In the genomic region with DNA sequence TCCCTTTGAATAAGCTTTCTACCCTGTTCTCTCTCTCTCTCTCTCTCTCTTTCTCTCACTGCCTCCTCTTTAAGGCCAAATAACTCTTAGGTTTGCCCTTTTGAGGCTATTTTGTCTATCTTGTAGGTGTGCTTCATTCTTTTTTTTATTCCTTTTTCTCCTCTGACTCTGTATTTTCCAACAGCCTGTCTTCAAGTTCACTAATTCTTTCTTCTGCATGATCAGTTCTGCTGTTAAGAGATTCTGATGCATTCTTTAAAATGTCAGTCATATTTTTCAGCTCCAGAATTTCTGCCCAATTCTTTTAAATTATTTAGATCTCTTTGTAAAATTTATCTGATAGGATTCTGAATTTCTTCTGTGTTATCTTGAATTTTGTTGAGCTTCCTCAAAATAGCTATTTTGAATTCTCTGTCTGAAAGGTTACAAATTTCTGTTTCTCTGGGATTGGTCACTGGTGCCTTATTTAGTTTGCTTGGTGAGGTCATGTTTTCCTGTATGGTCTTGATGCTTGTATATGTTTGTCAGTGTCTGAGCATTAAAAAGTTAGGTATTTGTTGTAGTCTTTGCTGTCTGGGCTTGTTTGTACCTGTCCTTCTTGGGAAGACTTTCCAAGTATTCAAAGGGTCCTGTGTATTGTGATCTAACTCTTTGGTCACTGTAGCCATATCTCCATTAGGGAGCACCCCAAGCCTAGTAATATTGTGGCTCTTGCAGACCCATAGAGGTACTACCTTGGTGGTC, we compare ENCODE assay signal across 23 cellular contexts. TPM values are rescaled to one million over a fixed set of nuclear protein-coding genes. Genes with fewer than 3 reads are reported as not detected.
DNase-seq lines count a peak whose midpoint lies in the region; ATAC-seq and TF ChIP-seq lines count a peak whose summit lies in the region.
"Had no signal": no experiment of that assay in that cellular context is flagged by ENCODE, and none has a peak within 500 bp of the region (broad histone marks: within the 10 kb centered on the region; RNA-seq: fewer than 3 reads in every experiment).

No MANE protein-coding gene starts in this region.

- no peaks in the 10 kb centered on the region for H3K27me3 ChIP-seq in breast epithelium
- H3K27me3 ChIP-seq in OCI-LY3 (ENCODE audit: low read depth, low read length) = no peaks in the 10 kb centered on the region
- peaks cover 0 to 13% (median 0%) of the 10 kb centered on the region in 9 donors for H3K27me3 ChIP-seq in heart left ventricle
- H3K27me3 ChIP-seq: BLaER1 had no signal

- H3K4me3 Mint-ChIP-seq in MCF 10A (ENCODE audit: unreplicated experiment) = no peak overlapping the region
- H3K4me3 Mint-ChIP-seq: H9 had no signal

- no peak for TF ChIP-seq CTCF in MCF 10A (IDR thresholded peaks at IDR 0.05; ENCODE audit: unreplicated experiment)
- TF ChIP-seq CTCF in breast epithelium (IDR thresholded peaks at IDR 0.05) = no peak
- no peak for TF ChIP-seq CTCF in OCI-LY3 (IDR thresholded peaks at IDR 0.05; ENCODE audit: low read depth, low read length)
- no peak for TF ChIP-seq CTCF in epithelial cell of esophagus (IDR thresholded peaks at IDR 0.05; ENCODE audit: insufficient read depth, low read depth, low read length, missing control alignments)
- TF ChIP-seq CTCF in heart left ventricle (IDR thresholded peaks at IDR 0.05) = no peak

- H3K4me1 Mint-ChIP-seq in MCF 10A (ENCODE audit: insufficient read depth, unreplicated experiment) = peaks cover 6% of the 10 kb centered on the region
- H3K4me1 Mint-ChIP-seq: CD4-positive, CD25-positive, alpha-beta regulatory T cell; H9 had no signal

- no peak for ATAC-seq in heart left ventricle
- no peak for ATAC-seq in HG02759 (IDR thresholded peaks at IDR 0.05; ENCODE audit: unreplicated experiment)

- H3K4me1 ChIP-seq in breast epithelium (no peaks in the 10 kb centered on the region), OCI-LY3 (ENCODE audit: low read length) (peaks cover 24% of the 10 kb centered on the region), heart left ventricle (no peaks in the 10 kb centered on the region)
- H3K4me1 ChIP-seq: SJSA1 had no signal

- no peak overlapping the region for H2AFZ ChIP-seq in OCI-LY3 (ENCODE audit: low read depth, low read length)
- H2AFZ ChIP-seq: GM23248 had no signal

- H3K9me3 ChIP-seq in breast epithelium (peaks cover 7% of the 10 kb centered on the region in 2 donors), OCI-LY3 (ENCODE audit: insufficient read depth, low read length) (no peaks in the 10 kb centered on the region), heart left ventricle (peaks cover 0 to 12% (median 0%) of the 10 kb centered on the region in 12 donors)
- H3K9me3 ChIP-seq: SJSA1 had no signal

- H3K27ac ChIP-seq in breast epithelium = no peak overlapping the region
- H3K27ac ChIP-seq in OCI-LY3 (ENCODE audit: low read length) = no peak overlapping the region
- no peak overlapping the region for H3K27ac ChIP-seq in heart left ventricle
- H3K27ac ChIP-seq: BLaER1, GM23248, SJSA1 had no signal

- TF ChIP-seq POLR2A in breast epithelium (IDR thresholded peaks at IDR 0.05) = no peak
- no peak for TF ChIP-seq POLR2A in heart left ventricle (IDR thresholded peaks at IDR 0.05)

- H3K36me3 Mint-ChIP-seq in MCF 10A (ENCODE audit: insufficient read depth, unreplicated experiment) = no peaks in the 10 kb centered on the region
- H3K36me3 Mint-ChIP-seq: CD4-positive, CD25-positive, alpha-beta regulatory T cell had no signal

- CTCF ChIA-PET in MCF 10A (lab: Yijun Ruan, JAX) = no interaction called here

- no peaks in the 10 kb centered on the region for H3K79me2 ChIP-seq in OCI-LY3 (ENCODE audit: low read length)

- no peaks in the 10 kb centered on the region for H4K20me1 ChIP-seq in OCI-LY3 (ENCODE audit: insufficient read depth, low read length)
- H4K20me1 ChIP-seq: BLaER1 had no signal

- H3K36me3 ChIP-seq in breast epithelium (no peaks in the 10 kb centered on the region), OCI-LY3 (replicated peaks; ENCODE audit: low read depth, low read length) (no peaks in the 10 kb centered on the region), heart left ventricle (no peaks in the 10 kb centered on the region)
- H3K36me3 ChIP-seq: BLaER1, SJSA1 had no signal

- H3K9ac ChIP-seq in OCI-LY3 (ENCODE audit: low read length) = no peak overlapping the region
- H3K9ac ChIP-seq: BLaER1, GM23248 had no signal

- H3K9me3 Mint-ChIP-seq in MCF 10A (ENCODE audit: unreplicated experiment) = peaks cover 16% of the 10 kb centered on the region

- no peak overlapping the region for H3K4me3 ChIP-seq in breast epithelium
- no peak overlapping the region for H3K4me3 ChIP-seq in OCI-LY3 (ENCODE audit: low read length)
- H3K4me3 ChIP-seq in epithelial cell of esophagus (ENCODE audit: low read length) = no peak overlapping the region
- H3K4me3 ChIP-seq in heart left ventricle = no peak overlapping the region
- H3K4me3 ChIP-seq: BLaER1, GM23248, SJSA1 had no signal

- intact Hi-C loops in MCF 10A (cut with micrococcal nuclease) = no loop called here
- intact Hi-C loops in breast epithelium (cut with DNase I; ENCODE audit: low total_unique reads) = no loop called here
- intact Hi-C loops in heart left ventricle (cut with DNase I) = no loop called here

- no TSS peak for BruUV-seq in MCF 10A (replicated peaks; lab: Mats Ljungman, UMichigan)

- H3K27ac Mint-ChIP-seq in MCF 10A (ENCODE audit: low read depth, unreplicated experiment) = peak overlapping the region; percentile 41
- H3K27ac Mint-ChIP-seq: CD4-positive, CD25-positive, alpha-beta regulatory T cell; H9 had no signal

- POLR2A ChIA-PET in MCF 10A (lab: Yijun Ruan, JAX) = interaction anchor here (0.6 to 1.4 kb wide), 4 partner anchors 35 to 922 kb away, joined by 3 to 5 read pairs (median 4); a partner anchor contains a TSS

- DNase-seq in MCF 10A (ENCODE audit: unreplicated experiment) (peak; percentile 2), breast epithelium (ENCODE audit: low spot score in 2 of 2) (no peak), epithelial cell of esophagus (ENCODE audit: low read depth) (peak; percentile 89), heart left ventricle (no peak), NCI-H2029 treated with DMSO at 0.1 percent for 48 hours (lab: John Stamatoyannopoulos, UW) (no peak), dermis blood vessel endothelial cell (no peak)
- DNase-seq: CD4-positive, CD25-positive, alpha-beta regulatory T cell; DMS53; H9; KG1; NCI-H1048; NCI-H1417; NCI-H1694; NCI-H2081; NCI-H2227 treated with DMSO at 0.1 percent for 48 hours; NCI-H526 treated with DMSO at 0.1 percent for 48 hours; Right ventricle myocardium superior; RPMI8226 had no signal

- H3K27me3 Mint-ChIP-seq in MCF 10A (ENCODE audit: insufficient read depth, unreplicated experiment) = peaks cover 46% of the 10 kb centered on the region

- H3K4me2 ChIP-seq in OCI-LY3 (ENCODE audit: low read length) = 0 out of 2 replicates have a peak overlapping the region, but pooled peaks have one; percentile 16
- H3K4me2 ChIP-seq: BLaER1 had no signal

RNA-seq across cellular contexts. Expression of a gene that starts 35.4 kb away (rescaled TPM):
- 77.7 and 82.7 TPM in 2 replicates for total RNA-seq in MCF 10A (2022)
- total RNA-seq in breast epithelium = 100 to 1,000 TPM in 2 of 3 donors, 10 to 100 TPM in 1; 98.9 to 126 (median 125) TPM
- total RNA-seq in heart left ventricle = 10 to 100 TPM; 66.7 to 92.9 (median 74.0) TPM
- polyA plus RNA-seq in heart left ventricle = 100 to 1,000 TPM in 1 of 2 donors, 10 to 100 TPM in 1; 51.5 to 105 TPM
- 164 and 211 TPM in 2 replicates for total RNA-seq in dermis blood vessel endothelial cell

Comparison
In these comparisons a context has a peak if more than half of its experiments do, and no peak if none do; other contexts are left out.
1. DNase-seq: peak in MCF 10A (single experiment) and epithelial cell of esophagus (single experiment); none in breast epithelium (0 of 2), heart left ventricle (0 of 5), NCI-H2029 treated with DMSO at 0.1 percent for 48 hours (single experiment) and dermis blood vessel endothelial cell (single experiment).